In genomic region chr1:8388732-8389562, GRCh38 we compare ENCODE assay signal across 1 cellular context.
TF ChIP-seq lines count a peak whose summit lies in the region.

No MANE protein-coding gene starts in this region.

TF ChIP-seq in WTC11, 78 proteins besides CTCF, POLR2A, EP300 and RAD21 (continued from another document):
- TF ChIP-seq PRDM15 (CRISPR knock-in tag; IDR thresholded peaks at IDR 0.05) (no peak), GABPB1 (CRISPR knock-in tag; IDR thresholded peaks at IDR 0.05) (no peak), NR3C1 (CRISPR knock-in tag; conservative IDR thresholded peaks at IDR 0.05; ENCODE audit: low read depth) (no peak)
